21 cellular contexts compared by ENCODE assay signal in the genomic region with DNA sequence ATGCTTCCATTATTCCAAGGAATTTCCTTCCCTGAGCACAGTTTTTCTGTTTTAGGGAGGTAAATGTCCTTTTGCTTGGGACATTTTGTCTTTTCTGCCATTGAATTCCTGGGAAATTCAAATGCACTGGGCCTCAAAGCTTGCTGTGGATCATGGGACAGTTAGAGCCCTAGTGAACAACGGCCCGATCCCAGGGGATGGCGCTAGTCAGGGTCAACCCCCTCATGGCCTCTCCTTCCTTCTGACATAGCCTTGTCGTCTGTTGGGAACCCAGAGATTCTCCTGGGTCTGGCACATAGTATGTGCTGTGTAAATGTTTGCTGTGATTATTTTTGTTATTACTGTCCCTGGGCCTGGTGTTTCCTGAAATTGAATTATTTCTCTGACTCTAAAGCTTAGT. TPM values are rescaled to one million over a fixed set of nuclear protein-coding genes. Genes with fewer than 3 reads are reported as not detected.
A peak's percentile ranks its signal among the peaks of the same experiment; 100 is the strongest.
DNase-seq lines count a peak whose midpoint lies in the region; ATAC-seq and TF ChIP-seq lines count a peak whose summit lies in the region.
"Had no signal": no experiment of that assay in that cellular context is flagged by ENCODE, and none has a peak within 500 bp of the region (broad histone marks: within the 10 kb centered on the region; RNA-seq: fewer than 3 reads in every experiment).

No MANE protein-coding gene starts in this region.

- H3K9ac ChIP-seq in adipocyte (ENCODE audit: low read length) (peak overlapping the region; percentile 81), subcutaneous abdominal adipose tissue (ENCODE audit: low read length in 5 of 5) (peak overlapping the region in 2 of 5 donors; percentile 6 to 55)

- H3K27ac Mint-ChIP-seq in osteocyte (ENCODE audit: unreplicated experiment) (no peak overlapping the region), T-helper 17 cell (no peak overlapping the region)
- H3K27ac Mint-ChIP-seq: CD4-positive, CD25-positive, alpha-beta regulatory T cell; CD8-positive, alpha-beta memory T cell had no signal

- H3K4me3 Mint-ChIP-seq in osteocyte (ENCODE audit: unreplicated experiment) = no peak overlapping the region
- H3K4me3 Mint-ChIP-seq in T-helper 17 cell = no peak overlapping the region
- H3K4me3 Mint-ChIP-seq: CD4-positive, CD25-positive, alpha-beta regulatory T cell; CD8-positive, alpha-beta memory T cell had no signal

- peaks cover 37% of the 10 kb centered on the region for H3K4me1 ChIP-seq in left ventricle myocardium inferior
- H3K4me1 ChIP-seq in adipocyte (ENCODE audit: control insufficient read depth, insufficient read depth, low read length) = peaks cover 45% of the 10 kb centered on the region
- peaks cover 17 to 86% (median 82%) of the 10 kb centered on the region in 5 donors for H3K4me1 ChIP-seq in subcutaneous abdominal adipose tissue (ENCODE audit: control insufficient read depth in 5 of 5, insufficient read depth in 5 of 5, low read length in 5 of 5)
- H3K4me1 ChIP-seq: BE2C, HAP-1 had no signal

- H3K4me1 Mint-ChIP-seq in osteocyte (ENCODE audit: unreplicated experiment) (peaks cover 20% of the 10 kb centered on the region), T-helper 17 cell (peaks cover 3% of the 10 kb centered on the region)
- H3K4me1 Mint-ChIP-seq: CD4-positive, CD25-positive, alpha-beta regulatory T cell; CD8-positive, alpha-beta memory T cell had no signal

- H3K36me3 Mint-ChIP-seq in osteocyte (ENCODE audit: unreplicated experiment) (no peaks in the 10 kb centered on the region), T-helper 17 cell (ENCODE audit: low read depth) (no peaks in the 10 kb centered on the region)
- H3K36me3 Mint-ChIP-seq: CD4-positive, CD25-positive, alpha-beta regulatory T cell; CD8-positive, alpha-beta memory T cell had no signal

- H3K4me3 ChIP-seq in left ventricle myocardium inferior (no peak overlapping the region), adipocyte (ENCODE audit: low read length) (peak overlapping the region; percentile 68), subcutaneous abdominal adipose tissue (ENCODE audit: low read depth in 1 of 5, low read length in 5 of 5) (peak overlapping the region in 3 of 5 donors; percentile 29 to 45 (median 31))
- H3K4me3 ChIP-seq: GM12878, HAP-1 had no signal

- H3K27me3 ChIP-seq in left ventricle myocardium inferior (ENCODE audit: low read depth) = no peaks in the 10 kb centered on the region
- no peaks in the 10 kb centered on the region for H3K27me3 ChIP-seq in adipocyte (replicated peaks; ENCODE audit: control insufficient read depth, insufficient read depth, low read length)
- no peaks in the 10 kb centered on the region for H3K27me3 ChIP-seq in subcutaneous abdominal adipose tissue (ENCODE audit: control insufficient read depth in 5 of 5, insufficient read depth in 4 of 5, low read length in 5 of 5)
- H3K27me3 ChIP-seq: BE2C had no signal

- H3K9me3 Mint-ChIP-seq in osteocyte (ENCODE audit: unreplicated experiment) = no peaks in the 10 kb centered on the region
- H3K9me3 Mint-ChIP-seq: CD8-positive, alpha-beta memory T cell had no signal

- H3K27me3 Mint-ChIP-seq in osteocyte (ENCODE audit: unreplicated experiment) (peaks cover 16% of the 10 kb centered on the region), T-helper 17 cell (peaks cover 38% of the 10 kb centered on the region)

- H3K36me3 ChIP-seq in left ventricle myocardium inferior (no peaks in the 10 kb centered on the region), adipocyte (ENCODE audit: control insufficient read depth, insufficient read depth, low read length, severe bottlenecking) (no peaks in the 10 kb centered on the region), subcutaneous abdominal adipose tissue (ENCODE audit: control insufficient read depth in 5 of 5, insufficient read depth in 5 of 5, low read length in 5 of 5) (no peaks in the 10 kb centered on the region)
- H3K36me3 ChIP-seq: BE2C, HAP-1 had no signal

- peak overlapping the region; percentile 21 for H3K27ac ChIP-seq in left ventricle myocardium inferior (replicated peaks)
- peak overlapping the region; percentile 74 for H3K27ac ChIP-seq in subcutaneous abdominal adipose tissue (ENCODE audit: low read depth, low read length)

- ATAC-seq in Right ventricle myocardium inferior = no peak
- no peak for ATAC-seq in GM21447 (IDR thresholded peaks at IDR 0.05; ENCODE audit: unreplicated experiment)
- no peak for ATAC-seq in T-helper 17 cell
- no peak for ATAC-seq in GM19467 (IDR thresholded peaks at IDR 0.05; ENCODE audit: unreplicated experiment)
- ATAC-seq: GM12878, HepG2 had no signal

- intact Hi-C loops in left ventricle myocardium inferior (cut with micrococcal nuclease) (no loop called here), Right ventricle myocardium inferior (cut with DNase I) (no loop called here)

- TF ChIP-seq CTCF in left ventricle myocardium inferior (IDR thresholded peaks at IDR 0.05; ENCODE audit: borderline replicate concordance) = no peak
- TF ChIP-seq CTCF in osteocyte (IDR thresholded peaks at IDR 0.05) = no peak

- DNase-seq in left ventricle myocardium inferior = peak; percentile 46
- DNase-seq in Right ventricle myocardium inferior (ENCODE audit: missing footprints) = no peak
- no peak for DNase-seq in adipocyte (ENCODE audit: low read depth)
- DNase-seq in osteocyte (ENCODE audit: extremely low spot score, unreplicated experiment) = peak; percentile 30
- DNase-seq in T-helper 17 cell = no peak
- DNase-seq: BE2C; C1 segment of cervical spinal cord; CD4-positive, CD25-positive, alpha-beta regulatory T cell; CD8-positive, alpha-beta memory T cell; COR-L47; DMS 273 treated with DMSO at 0.1 percent for 48 hours; DMS53; DND-41; EL had no signal

- H3K9me3 ChIP-seq in left ventricle myocardium inferior (replicated peaks) (no peaks in the 10 kb centered on the region), adipocyte (ENCODE audit: control insufficient read depth, low read length) (no peaks in the 10 kb centered on the region), subcutaneous abdominal adipose tissue (ENCODE audit: control insufficient read depth in 5 of 5, low read length in 5 of 5) (no peaks in the 10 kb centered on the region), T-helper 17 cell (ENCODE audit: control insufficient read depth, low read length, poor library complexity, severe bottlenecking) (no peaks in the 10 kb centered on the region)
- H3K9me3 ChIP-seq: BE2C, HAP-1 had no signal

RNA-seq across cellular contexts. Expression of a gene that starts 30.7 kb away (rescaled TPM):
- 45.4 TPM for total RNA-seq in left ventricle myocardium inferior
- total RNA-seq in Right ventricle myocardium inferior = 58.3 TPM
- total RNA-seq in osteocyte = 0.34 and 0.81 TPM in 2 replicates
- total RNA-seq in T-helper 17 cell = not detected
- total RNA-seq: CD4-positive, CD25-positive, alpha-beta regulatory T cell; CD8-positive, alpha-beta memory T cell; G401; HepG2 had no signal

Comparison
In these comparisons a context has a peak if more than half of its experiments do, and no peak if none do; other contexts are left out.
1. DNase-seq: peak in left ventricle myocardium inferior (single experiment) and osteocyte (single experiment); none in Right ventricle myocardium inferior (single experiment), adipocyte (single experiment) and T-helper 17 cell (0 of 3).
2. RNA of a gene that starts 30.7 kb away (total RNA-seq): 58.3 TPM in Right ventricle myocardium inferior (single experiment) and 45.4 TPM in left ventricle myocardium inferior (single experiment); 0.34 to 0.81 TPM in osteocyte and not detected in T-helper 17 cell; every median in the first group is over 10 times any median in the second.